In the genomic region with DNA sequence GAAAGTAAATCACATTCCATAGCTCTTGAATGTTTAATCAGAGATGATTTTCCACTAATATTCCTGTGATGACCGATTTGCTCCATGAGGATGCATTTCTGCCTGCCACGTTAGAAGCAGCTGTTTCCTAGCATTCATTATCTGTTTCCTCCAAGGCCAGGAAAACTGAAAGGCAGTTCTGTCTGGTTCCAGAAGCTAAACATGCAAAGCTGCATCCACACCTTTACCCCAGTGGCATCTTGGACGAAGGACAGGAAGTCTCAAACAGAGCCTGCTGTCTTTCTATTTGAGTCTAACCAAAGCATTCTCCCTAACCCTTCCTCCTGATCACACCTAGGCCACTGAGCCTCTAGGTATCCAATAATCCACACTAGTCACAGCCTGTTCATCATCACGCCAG, we compare ENCODE assay signal across 1 cellular context.
TF ChIP-seq lines count a peak whose summit lies in the region.

No MANE protein-coding gene starts in this region.

TF ChIP-seq in GM23338, 12 proteins besides CTCF, POLR2A, EP300 and RAD21 (continued from another document):
- TF ChIP-seq, protein P1, sequence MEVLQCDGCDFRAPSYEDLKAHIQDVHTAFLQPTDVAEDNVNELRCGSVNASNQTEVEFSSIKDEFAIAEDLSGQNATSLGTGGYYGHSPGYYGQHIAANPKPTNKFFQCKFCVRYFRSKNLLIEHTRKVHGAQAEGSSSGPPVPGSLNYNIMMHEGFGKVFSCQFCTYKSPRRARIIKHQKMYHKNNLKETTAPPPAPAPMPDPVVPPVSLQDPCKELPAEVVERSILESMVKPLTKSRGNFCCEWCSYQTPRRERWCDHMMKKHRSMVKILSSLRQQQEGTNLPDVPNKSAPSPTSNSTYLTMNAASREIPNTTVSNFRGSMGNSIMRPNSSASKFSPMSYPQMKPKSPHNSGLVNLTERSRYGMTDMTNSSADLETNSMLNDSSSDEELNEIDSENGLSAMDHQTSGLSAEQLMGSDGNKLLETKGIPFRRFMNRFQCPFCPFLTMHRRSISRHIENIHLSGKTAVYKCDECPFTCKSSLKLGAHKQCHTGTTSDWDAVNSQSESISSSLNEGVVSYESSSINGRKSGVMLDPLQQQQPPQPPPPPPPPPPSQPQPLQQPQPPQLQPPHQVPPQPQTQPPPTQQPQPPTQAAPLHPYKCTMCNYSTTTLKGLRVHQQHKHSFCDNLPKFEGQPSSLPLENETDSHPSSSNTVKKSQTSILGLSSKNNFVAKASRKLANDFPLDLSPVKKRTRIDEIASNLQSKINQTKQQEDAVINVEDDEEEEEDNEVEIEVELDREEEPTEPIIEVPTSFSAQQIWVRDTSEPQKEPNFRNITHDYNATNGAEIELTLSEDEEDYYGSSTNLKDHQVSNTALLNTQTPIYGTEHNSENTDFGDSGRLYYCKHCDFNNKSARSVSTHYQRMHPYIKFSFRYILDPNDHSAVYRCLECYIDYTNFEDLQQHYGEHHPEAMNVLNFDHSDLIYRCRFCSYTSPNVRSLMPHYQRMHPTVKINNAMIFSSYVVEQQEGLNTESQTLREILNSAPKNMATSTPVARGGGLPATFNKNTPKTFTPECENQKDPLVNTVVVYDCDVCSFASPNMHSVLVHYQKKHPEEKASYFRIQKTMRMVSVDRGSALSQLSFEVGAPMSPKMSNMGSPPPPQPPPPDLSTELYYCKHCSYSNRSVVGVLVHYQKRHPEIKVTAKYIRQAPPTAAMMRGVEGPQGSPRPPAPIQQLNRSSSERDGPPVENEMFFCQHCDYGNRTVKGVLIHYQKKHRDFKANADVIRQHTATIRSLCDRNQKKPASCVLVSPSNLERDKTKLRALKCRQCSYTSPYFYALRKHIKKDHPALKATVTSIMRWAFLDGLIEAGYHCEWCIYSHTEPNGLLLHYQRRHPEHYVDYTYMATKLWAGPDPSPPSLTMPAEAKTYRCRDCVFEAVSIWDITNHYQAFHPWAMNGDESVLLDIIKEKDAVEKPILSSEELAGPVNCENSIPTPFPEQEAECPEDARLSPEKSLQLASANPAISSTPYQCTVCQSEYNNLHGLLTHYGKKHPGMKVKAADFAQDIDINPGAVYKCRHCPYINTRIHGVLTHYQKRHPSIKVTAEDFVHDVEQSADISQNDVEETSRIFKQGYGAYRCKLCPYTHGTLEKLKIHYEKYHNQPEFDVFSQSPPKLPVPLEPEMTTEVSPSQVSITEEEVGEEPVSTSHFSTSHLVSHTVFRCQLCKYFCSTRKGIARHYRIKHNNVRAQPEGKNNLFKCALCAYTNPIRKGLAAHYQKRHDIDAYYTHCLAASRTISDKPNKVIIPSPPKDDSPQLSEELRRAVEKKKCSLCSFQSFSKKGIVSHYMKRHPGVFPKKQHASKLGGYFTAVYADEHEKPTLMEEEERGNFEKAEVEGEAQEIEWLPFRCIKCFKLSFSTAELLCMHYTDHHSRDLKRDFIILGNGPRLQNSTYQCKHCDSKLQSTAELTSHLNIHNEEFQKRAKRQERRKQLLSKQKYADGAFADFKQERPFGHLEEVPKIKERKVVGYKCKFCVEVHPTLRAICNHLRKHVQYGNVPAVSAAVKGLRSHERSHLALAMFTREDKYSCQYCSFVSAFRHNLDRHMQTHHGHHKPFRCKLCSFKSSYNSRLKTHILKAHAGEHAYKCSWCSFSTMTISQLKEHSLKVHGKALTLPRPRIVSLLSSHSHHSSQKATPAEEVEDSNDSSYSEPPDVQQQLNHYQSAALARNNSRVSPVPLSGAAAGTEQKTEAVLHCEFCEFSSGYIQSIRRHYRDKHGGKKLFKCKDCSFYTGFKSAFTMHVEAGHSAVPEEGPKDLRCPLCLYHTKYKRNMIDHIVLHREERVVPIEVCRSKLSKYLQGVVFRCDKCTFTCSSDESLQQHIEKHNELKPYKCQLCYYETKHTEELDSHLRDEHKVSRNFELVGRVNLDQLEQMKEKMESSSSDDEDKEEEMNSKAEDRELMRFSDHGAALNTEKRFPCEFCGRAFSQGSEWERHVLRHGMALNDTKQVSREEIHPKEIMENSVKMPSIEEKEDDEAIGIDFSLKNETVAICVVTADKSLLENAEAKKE (CRISPR knock-in tag; IDR thresholded peaks at IDR 0.05): no peak
- TF ChIP-seq, protein P2, sequence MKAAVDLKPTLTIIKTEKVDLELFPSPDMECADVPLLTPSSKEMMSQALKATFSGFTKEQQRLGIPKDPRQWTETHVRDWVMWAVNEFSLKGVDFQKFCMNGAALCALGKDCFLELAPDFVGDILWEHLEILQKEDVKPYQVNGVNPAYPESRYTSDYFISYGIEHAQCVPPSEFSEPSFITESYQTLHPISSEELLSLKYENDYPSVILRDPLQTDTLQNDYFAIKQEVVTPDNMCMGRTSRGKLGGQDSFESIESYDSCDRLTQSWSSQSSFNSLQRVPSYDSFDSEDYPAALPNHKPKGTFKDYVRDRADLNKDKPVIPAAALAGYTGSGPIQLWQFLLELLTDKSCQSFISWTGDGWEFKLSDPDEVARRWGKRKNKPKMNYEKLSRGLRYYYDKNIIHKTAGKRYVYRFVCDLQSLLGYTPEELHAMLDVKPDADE (IDR thresholded peaks at IDR 0.05): no peak
- TF ChIP-seq EZH2 (IDR thresholded peaks at IDR 0.05; ENCODE audit: low read depth, unreplicated experiment) (no peak), EZH2phosphoT487 (IDR thresholded peaks at IDR 0.05; ENCODE audit: unreplicated experiment) (no peak), ZNF331 (CRISPR knock-in tag; IDR thresholded peaks at IDR 0.05; ENCODE audit: low read depth) (no peak), STAT1 (IDR thresholded peaks at IDR 0.05; ENCODE audit: unreplicated experiment) (no peak), ZNF114 (CRISPR knock-in tag; IDR thresholded peaks at IDR 0.05) (no peak)
